1 cellular context compared by ENCODE assay signal in the genomic region with DNA sequence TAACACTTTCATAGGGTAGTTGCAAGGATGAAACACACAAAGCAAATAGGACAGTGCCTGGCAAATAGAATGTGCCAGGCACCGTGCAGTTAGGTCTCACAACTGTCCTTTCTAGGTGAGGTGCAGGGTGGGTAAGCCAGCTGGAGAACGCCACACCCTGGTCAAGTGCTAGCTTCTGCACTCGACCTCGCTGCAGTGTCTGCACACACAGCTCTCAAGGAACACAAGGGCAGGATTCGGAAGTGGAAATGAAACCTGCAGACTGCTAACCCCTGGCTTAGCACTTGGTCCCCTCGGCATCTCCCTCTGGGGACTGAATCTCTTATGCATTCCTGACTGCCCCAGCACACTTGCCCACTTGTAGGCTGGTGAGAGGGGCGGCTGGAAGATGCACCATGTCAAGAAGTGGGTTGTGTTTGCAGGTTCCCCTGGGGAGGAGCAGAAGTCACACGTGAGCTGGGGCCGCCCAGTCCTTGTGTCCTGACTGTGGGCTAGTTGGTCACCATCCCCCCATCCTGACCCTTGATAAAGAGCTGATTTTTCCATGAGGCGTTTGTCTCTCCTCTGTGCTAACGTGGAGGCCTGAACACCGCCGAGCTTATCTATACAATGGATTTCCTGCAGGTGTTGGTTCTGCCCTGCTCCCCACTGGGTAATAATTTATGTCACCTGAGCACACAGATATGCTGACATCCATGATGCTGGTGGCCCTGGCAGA.
TF ChIP-seq lines count a peak whose summit lies in the region.

No MANE protein-coding gene starts in this region.

TF ChIP-seq in IMR-90, 13 proteins besides CTCF, POLR2A, EP300 and RAD21 (continued from another document):
- TF ChIP-seq MAFK (IDR thresholded peaks at IDR 0.05; ENCODE audit: low read depth, low read length) (no peak), MAZ (IDR thresholded peaks at IDR 0.05; ENCODE audit: borderline replicate concordance, low read depth, low read length) (no peak), MXI1 (IDR thresholded peaks at IDR 0.05; ENCODE audit: borderline replicate concordance, low read depth, low read length) (no peak), RFX5 (IDR thresholded peaks at IDR 0.05; ENCODE audit: low read depth, low read length) (no peak), RCOR1 (IDR thresholded peaks at IDR 0.05; ENCODE audit: insufficient replicate concordance, low read length) (no peak)
- TF ChIP-seq, protein P1, sequence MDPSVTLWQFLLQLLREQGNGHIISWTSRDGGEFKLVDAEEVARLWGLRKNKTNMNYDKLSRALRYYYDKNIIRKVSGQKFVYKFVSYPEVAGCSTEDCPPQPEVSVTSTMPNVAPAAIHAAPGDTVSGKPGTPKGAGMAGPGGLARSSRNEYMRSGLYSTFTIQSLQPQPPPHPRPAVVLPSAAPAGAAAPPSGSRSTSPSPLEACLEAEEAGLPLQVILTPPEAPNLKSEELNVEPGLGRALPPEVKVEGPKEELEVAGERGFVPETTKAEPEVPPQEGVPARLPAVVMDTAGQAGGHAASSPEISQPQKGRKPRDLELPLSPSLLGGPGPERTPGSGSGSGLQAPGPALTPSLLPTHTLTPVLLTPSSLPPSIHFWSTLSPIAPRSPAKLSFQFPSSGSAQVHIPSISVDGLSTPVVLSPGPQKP (IDR thresholded peaks at IDR 0.05; ENCODE audit: borderline replicate concordance, low read depth, low read length) = no peak
